28 cellular contexts compared by ENCODE assay signal in the genomic region with DNA sequence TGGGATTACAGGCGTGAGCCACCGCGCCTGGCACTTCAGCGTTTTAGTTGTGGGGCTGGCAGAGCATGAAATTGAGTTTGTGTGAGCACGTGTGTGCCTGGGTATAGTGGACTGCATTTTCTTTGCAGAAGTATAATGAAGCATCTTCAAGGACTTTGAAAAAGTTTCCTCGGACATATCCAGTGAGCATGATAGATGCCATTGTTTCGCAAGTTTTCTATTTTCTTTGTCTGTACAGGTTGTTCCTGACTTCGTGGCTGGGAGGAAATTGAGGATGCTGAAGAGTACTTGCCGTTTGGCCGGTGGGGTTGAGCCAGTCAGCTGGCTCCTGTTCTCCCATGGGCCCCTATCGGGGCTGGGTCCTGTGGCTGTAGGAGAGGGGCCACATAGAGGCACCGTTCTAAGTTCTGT. TPM values are rescaled to one million over a fixed set of nuclear protein-coding genes. Genes with fewer than 3 reads are reported as not detected.
DNase-seq lines count a peak whose midpoint lies in the region; ATAC-seq, FAIRE-seq and TF ChIP-seq lines count a peak whose summit lies in the region.
"Had no signal": no experiment of that assay in that cellular context is flagged by ENCODE, and none has a peak within 500 bp of the region (broad histone marks: within the 10 kb centered on the region; RNA-seq: fewer than 3 reads in every experiment).

No MANE protein-coding gene starts in this region.

- no peak overlapping the region for H3K4me3 Mint-ChIP-seq in dendritic cell treated with granulocyte-macrophage colony-stimulating factor and Interleukin-4, amounts not matched to agents 40 ng/mL and 50 ng/mL, for 4 days
- H3K4me3 Mint-ChIP-seq in effector memory CD8-positive, alpha-beta T cell: no peak overlapping the region
- H3K4me3 Mint-ChIP-seq: activated CD8-positive, alpha-beta T cell treated with anti-CD3 and anti-CD28 coated beads, Interleukin-2, amount 10 ng/mL, durations not matched to agents 7 days and 5 days; activated T-cell treated with anti-CD3 and anti-CD28 coated beads, Interleukin-2, amount 50 U/mL, for 4 hours had no signal

- H3K27me3 ChIP-seq in HepG2 (ENCODE audit: control insufficient read depth in 1 of 2, insufficient read depth in 2 of 2, low read length in 2 of 2): no peaks in the 10 kb centered on the region
- no peaks in the 10 kb centered on the region for H3K27me3 ChIP-seq in right lobe of liver
- H3K27me3 ChIP-seq in osteoblast (ENCODE audit: insufficient read depth, low read length): no peaks in the 10 kb centered on the region
- H3K27me3 ChIP-seq: brain microvascular endothelial cell, uterus had no signal

- TF ChIP-seq POLR2A in HepG2 (IDR thresholded peaks at IDR 0.05; ENCODE audit: insufficient read depth in 1 of 2, low read depth in 2 of 2, low read length in 2 of 2): no peak
- no peak for TF ChIP-seq POLR2A in right lobe of liver (IDR thresholded peaks at IDR 0.05)

- no peak overlapping the region for H3K4me2 ChIP-seq in HepG2 (ENCODE audit: low read depth, low read length)
- no peak overlapping the region for H3K4me2 ChIP-seq in osteoblast (ENCODE audit: insufficient read depth, low read length)

- peaks cover 90% of the 10 kb centered on the region for H3K79me2 ChIP-seq in HepG2 (ENCODE audit: insufficient read depth, low read length)
- H3K79me2 ChIP-seq in osteoblast (ENCODE audit: insufficient read depth, low read length): peaks cover 94% of the 10 kb centered on the region

- peak overlapping the region; percentile 82 for H3K27ac Mint-ChIP-seq in dendritic cell treated with granulocyte-macrophage colony-stimulating factor and Interleukin-4, amounts not matched to agents 40 ng/mL and 50 ng/mL, for 4 days
- H3K27ac Mint-ChIP-seq in effector memory CD8-positive, alpha-beta T cell: no peak overlapping the region
- H3K27ac Mint-ChIP-seq: activated CD8-positive, alpha-beta T cell treated with anti-CD3 and anti-CD28 coated beads, Interleukin-2, amount 10 ng/mL, durations not matched to agents 7 days and 5 days had no signal

- H3K9me3 ChIP-seq in HepG2 (ENCODE audit: low read length): no peaks in the 10 kb centered on the region
- no peaks in the 10 kb centered on the region for H3K9me3 ChIP-seq in right lobe of liver
- no peaks in the 10 kb centered on the region for H3K9me3 ChIP-seq in osteoblast (ENCODE audit: low read depth, low read length)
- H3K9me3 ChIP-seq: uterus had no signal

- H3K4me3 ChIP-seq in HepG2 (replicated peaks in 1 of 3; ENCODE audit: insufficient read depth in 1 of 3, low read depth in 2 of 3, low read length in 3 of 3) (no peak overlapping the region), right lobe of liver (no peak overlapping the region), osteoblast (ENCODE audit: insufficient read depth, low read length) (no peak overlapping the region)
- H3K4me3 ChIP-seq: GM12878, uterus had no signal

- CTCF ChIA-PET in HepG2 (lab: Yijun Ruan, JAX; ENCODE audit: low intra/inter-chr PET ratio, low total read pairs): no interaction called here

- H3K36me3 ChIP-seq in HepG2 (replicated peaks in 1 of 2; ENCODE audit: control insufficient read depth in 1 of 2, insufficient read depth in 2 of 2, low read length in 2 of 2) (peaks cover 1 to 7% of the 10 kb centered on the region in 2 experiments; a peak in 2 of 5 replicates), right lobe of liver (no peaks in the 10 kb centered on the region), osteoblast (ENCODE audit: insufficient read depth, low read length) (no peaks in the 10 kb centered on the region)
- H3K36me3 ChIP-seq: brain microvascular endothelial cell, uterus had no signal

- POLR2A ChIA-PET in HepG2 (lab: Yijun Ruan, JAX): no interaction called here

- H2AFZ ChIP-seq in HepG2 (ENCODE audit: low read length) (no peak overlapping the region), osteoblast (ENCODE audit: low read length) (no peak overlapping the region)

- ATAC-seq in HepG2: no peak
- ATAC-seq in right lobe of liver: no peak
- ATAC-seq in effector memory CD8-positive, alpha-beta T cell (replicated peaks): no peak
- no peak for ATAC-seq in HG02970 (IDR thresholded peaks at IDR 0.05; ENCODE audit: low FRiP score, unreplicated experiment)
- no peak for ATAC-seq in stimulated activated naive CD8-positive, alpha-beta T cell treated with anti-CD3 and anti-CD28 coated beads, Interleukin-15, Interleukin-2, amounts not matched to agents 100 U/mL and 50 U/mL, for 24 hours
- ATAC-seq: activated CD8-positive, alpha-beta T cell treated with anti-CD3 and anti-CD28 coated beads, Interleukin-2, amount 10 ng/mL, durations not matched to agents 7 days and 5 days; activated T-cell treated with anti-CD3 and anti-CD28 coated beads, Interleukin-2, amount 50 U/mL, for 4 hours; GM12878 had no signal

- no peak for TF ChIP-seq RAD21 in HepG2 (CRISPR knock-in tag; IDR thresholded peaks at IDR 0.05)

- H3K4me1 ChIP-seq in HepG2 (ENCODE audit: insufficient read depth, low read length) (peaks cover 100% of the 10 kb centered on the region), right lobe of liver (peaks cover 2 to 96% (median 52%) of the 10 kb centered on the region in 4 donors), osteoblast (ENCODE audit: insufficient read depth, low read length) (peaks cover 39% of the 10 kb centered on the region)

- no peaks in the 10 kb centered on the region for H3K9me3 Mint-ChIP-seq in dendritic cell treated with granulocyte-macrophage colony-stimulating factor and Interleukin-4, amounts not matched to agents 40 ng/mL and 50 ng/mL, for 4 days
- no peaks in the 10 kb centered on the region for H3K9me3 Mint-ChIP-seq in effector memory CD8-positive, alpha-beta T cell
- H3K9me3 Mint-ChIP-seq: activated T-cell treated with anti-CD3 and anti-CD28 coated beads, Interleukin-2, amount 50 U/mL, for 4 hours had no signal

- in situ Hi-C loops in HepG2 (cut with HindIII; ENCODE audit: extremely low pct_ligation_motif_present, low pct_unique_long_range_greater_than_20kb): no loop called here

- no peak for FAIRE-seq in HepG2 (lab: Jason Lieb, UNC)
- FAIRE-seq: colon, GM12878, HTR-8/SVneo, islet of Langerhans had no signal

- peaks cover 88% of the 10 kb centered on the region for H3K4me1 Mint-ChIP-seq in dendritic cell treated with granulocyte-macrophage colony-stimulating factor and Interleukin-4, amounts not matched to agents 40 ng/mL and 50 ng/mL, for 4 days (ENCODE audit: low read depth)
- peaks cover 39 to 66% of the 10 kb centered on the region in 2 donors for H3K4me1 Mint-ChIP-seq in effector memory CD8-positive, alpha-beta T cell (ENCODE audit: low read depth in 2 of 2)

- no peak for TF ChIP-seq CTCF in HepG2 (CRISPR knock-in tag; IDR thresholded peaks at IDR 0.05)
- TF ChIP-seq CTCF in right lobe of liver (IDR thresholded peaks at IDR 0.05): no peak
- TF ChIP-seq CTCF in osteoblast (IDR thresholded peaks at IDR 0.05; ENCODE audit: extremely low read depth, low read depth, low read length): no peak

- TF ChIP-seq EP300 in HepG2 (IDR thresholded peaks at IDR 0.05; ENCODE audit: low read depth in 2 of 2, low read length in 2 of 2) (no peak), HepG2 (CRISPR knock-in tag; IDR thresholded peaks at IDR 0.05; ENCODE audit: borderline replicate concordance) (no peak)

- peaks cover 82% of the 10 kb centered on the region for H3K36me3 Mint-ChIP-seq in dendritic cell treated with granulocyte-macrophage colony-stimulating factor and Interleukin-4, amounts not matched to agents 40 ng/mL and 50 ng/mL, for 4 days (ENCODE audit: low read depth)
- peaks cover 6% of the 10 kb centered on the region for H3K36me3 Mint-ChIP-seq in effector memory CD8-positive, alpha-beta T cell (ENCODE audit: insufficient read depth)

- no peak overlapping the region for H3K9ac ChIP-seq in HepG2 (ENCODE audit: insufficient read depth, low read depth, low read length)

- H4K20me1 ChIP-seq in HepG2 (ENCODE audit: insufficient read depth, low read length) (no peaks in the 10 kb centered on the region; the same call in 1 of the 2 replicates), osteoblast (ENCODE audit: insufficient read depth, low read length) (peaks cover 23% of the 10 kb centered on the region)

- BruUV-seq in HepG2 (replicated peaks; lab: Mats Ljungman, UMichigan): no TSS peak

- intact Hi-C loops in HepG2 (cut with micrococcal nuclease; ENCODE audit: unreplicated experiment) (loop anchor here (10.0 kb wide), 1 partner anchor 381 kb away; the partner anchor contains the start of gene DSP), right lobe of liver (cut with DNase I) (loop anchor here in 1 of 2 donors (10.0 kb wide), 1 partner anchor 71 kb away; no protein-coding TSS in a partner anchor)
- intact Hi-C loops in dendritic cell treated with granulocyte-macrophage colony-stimulating factor and Interleukin-4, amounts not matched to agents 40 ng/mL and 50 ng/mL, for 4 days (cut with micrococcal nuclease): no loop called here

- peak overlapping the region; percentile 88 for H3K27ac ChIP-seq in HepG2 (ENCODE audit: extremely low read length, insufficient read depth, low read length)
- H3K27ac ChIP-seq in right lobe of liver: peak overlapping the region in 1 of 3 donors; percentile 68
- peak overlapping the region; percentile 90 for H3K27ac ChIP-seq in osteoblast (ENCODE audit: low read depth, low read length)
- H3K27ac ChIP-seq: brain microvascular endothelial cell, uterus had no signal

- no peak for DNase-seq in HepG2 (ENCODE audit: low spot score)
- DNase-seq in right lobe of liver: no peak
- DNase-seq in osteoblast (ENCODE audit: insufficient read length, low spot score, missing footprints): no peak
- no peak for DNase-seq in effector memory CD8-positive, alpha-beta T cell
- DNase-seq in midbrain (lab: John Stamatoyannopoulos, UW): no peak
- no peak for DNase-seq in stimulated activated naive CD8-positive, alpha-beta T cell treated with anti-CD3 and anti-CD28 coated beads, Interleukin-15, Interleukin-2, amounts not matched to agents 100 U/mL and 50 U/mL, for 24 hours
- DNase-seq: activated CD8-positive, alpha-beta T cell treated with anti-CD3 and anti-CD28 coated beads, Interleukin-2, amount 10 ng/mL, durations not matched to agents 7 days and 5 days; activated naive CD4-positive, alpha-beta T cell; activated T-cell treated with anti-CD3 and anti-CD28 coated beads, Interleukin-2, amount 50 U/mL, for 4 hours; brain microvascular endothelial cell; C1 segment of cervical spinal cord; Calu3; GOT3; Karpas-422; NCI-H1092 treated with DMSO at 0.1 percent for 48 hours; NCI-H2029; NCI-H2227 treated with DMSO at 0.1 percent for 48 hours; NCI-H748 treated with DMSO at 0.1 percent for 48 hours; Right ventricle myocardium superior; substantia nigra; uterus had no signal

- WGBS in HepG2 (ENCODE audit: low lambda C conversion rate): 87% methylated on average over 12 of the region's 12 CpGs
- WGBS in right lobe of liver (ENCODE audit: insufficient coverage, low coverage, low lambda C conversion rate, missing lambda C conversion rate): 71% methylated on average over 10 of the region's 12 CpGs

- no peaks in the 10 kb centered on the region for H3K27me3 Mint-ChIP-seq in dendritic cell treated with granulocyte-macrophage colony-stimulating factor and Interleukin-4, amounts not matched to agents 40 ng/mL and 50 ng/mL, for 4 days
- H3K27me3 Mint-ChIP-seq in effector memory CD8-positive, alpha-beta T cell: no peaks in the 10 kb centered on the region

RNA-seq across cellular contexts. Expression of gene RREB1, which starts 55.9 kb away (rescaled TPM):
- total RNA-seq in HepG2 (2016; rRNA removed; fragmentation: Illumina TruSeq; extraction: Trizol) (23.2 and 23.4 TPM in 2 replicates), right lobe of liver (10 to 100 TPM; 28.7 to 46.3 (median 39.6) TPM), osteoblast (25.9 and 29.3 TPM in 2 replicates)
- 62.4 and 75.9 TPM in 2 replicates for total RNA-seq in HepG2 (2016; cell fraction: cytosol; rRNA removed; fragmentation: Illumina TruSeq; extraction: Trizol; ENCODE audit: low read depth)
- total RNA-seq in HepG2 (2016; cell fraction: insoluble cytoplasmic fraction; rRNA removed; fragmentation: Illumina TruSeq; extraction: Trizol): 21.2 and 23.3 TPM in 2 replicates
- total RNA-seq in HepG2 (2016; cell fraction: membrane; rRNA removed; fragmentation: Illumina TruSeq; extraction: Trizol): 33.9 and 40.6 TPM in 2 replicates
- total RNA-seq in HepG2 (2016; cell fraction: nucleus; rRNA removed; fragmentation: Illumina TruSeq; extraction: Trizol): 50.2 and 60.1 TPM in 2 replicates
- 6.1 and 6.2 TPM in 2 replicates for polyA plus RNA-seq in HepG2 (2011; rRNA removed)
- polyA plus RNA-seq in HepG2 (2011; cell fraction: cytosol; rRNA removed): 3.7 and 4.4 TPM in 2 replicates
- 24.2 and 27.1 TPM in 2 replicates for polyA plus RNA-seq in HepG2 (2011; cell fraction: nucleus; rRNA removed)
- 19.5 and 19.9 TPM in 2 replicates for polyA plus RNA-seq in HepG2 (2012)
- polyA plus RNA-seq in HepG2 (2016; cell fraction: cytosol; fragmentation: Illumina TruSeq; extraction: Trizol; ENCODE audit: low read depth): 0.71 and 1.1 TPM in 2 replicates
- 12.3 and 15.5 TPM in 2 replicates for polyA plus RNA-seq in HepG2 (2016; cell fraction: insoluble cytoplasmic fraction; fragmentation: Illumina TruSeq; extraction: Trizol; ENCODE audit: low read depth)
- 1.6 and 2.2 TPM in 2 replicates for polyA plus RNA-seq in HepG2 (2016; cell fraction: membrane; fragmentation: Illumina TruSeq; extraction: Trizol; ENCODE audit: low read depth)
- polyA plus RNA-seq in HepG2 (2016; cell fraction: nucleus; fragmentation: Illumina TruSeq; extraction: Trizol; ENCODE audit: insufficient read depth, low read depth): 45.7 and 47.4 TPM in 2 replicates
- 33.6 and 65.0 TPM in 2 replicates for polyA minus RNA-seq in HepG2 (2011; rRNA and poly(A)+ RNA removed; ENCODE audit: low replicate concordance)
- polyA minus RNA-seq in HepG2 (2011; cell fraction: cytosol; rRNA and poly(A)+ RNA removed): 27.1 and 37.4 TPM in 2 replicates
- polyA minus RNA-seq in HepG2 (2011; cell fraction: nucleus; rRNA and poly(A)+ RNA removed): 65.6 and 67.6 TPM in 2 replicates
- polyA plus RNA-seq: neural cell had no signal
